In genomic region chr1:184351416-184351975, GRCh38 we compare ENCODE assay signal across 34 cellular contexts.
"Had no signal": no experiment of that assay in that cellular context is flagged by ENCODE, and none has a peak within 500 bp of the region (broad histone marks: within the 10 kb centered on the region; RNA-seq: fewer than 3 reads in every experiment).

No MANE protein-coding gene starts in this region.

- DNase-seq: activated B cell treated with CpG ODN at 0.5 μM for 24 hours; activated CD4-positive, alpha-beta memory T cell treated with anti-CD3 and anti-CD28 coated beads for 36 hours; activated CD4-positive, alpha-beta T cell treated with anti-CD3 and anti-CD28 coated beads for 4 hours; activated CD4-positive, alpha-beta T cell treated with anti-CD3 and anti-CD28 coated beads, Interleukin-2, amount 10 ng/mL, durations not matched to agents 24 days and 14 days; activated CD4-positive, alpha-beta T cell treated with anti-CD3 and anti-CD28 coated beads, Interleukin-2, amount 50 U/mL, for 1 hour; activated CD4-positive, alpha-beta T cell treated with anti-CD3 and anti-CD28 coated beads, Interleukin-2, amount 50 U/mL, for 4 hours; activated CD4-positive, CD25-positive, alpha-beta regulatory T cell treated with anti-CD3 and anti-CD28 coated beads, Interleukin-2, amount 50 U/mL, for 72 hours; activated CD8-positive, alpha-beta memory T cell treated with anti-CD3 and anti-CD28 coated beads, Interleukin-2, amount 10 ng/mL, durations not matched to agents 7 days and 5 days; activated CD8-positive, alpha-beta memory T cell treated with anti-CD3 and anti-CD28 coated beads, Interleukin-2, amount 50 U/mL, for 48 hours; activated CD8-positive, alpha-beta T cell treated with anti-CD3 and anti-CD28 coated beads for 36 hours; activated effector memory CD4-positive, alpha-beta T cell treated with anti-CD3 and anti-CD28 coated beads, Interleukin-2, amount 50 U/mL, for 16 hours; activated gamma-delta T cell treated with Interleukin-2 at 50 U/mL for 16 hours; activated naive CD4-positive, alpha-beta T cell; activated naive CD4-positive, alpha-beta T cell treated with anti-CD3 and anti-CD28 coated beads for 36 hours; activated naive CD4-positive, alpha-beta T cell treated with anti-CD3 and anti-CD28 coated beads, Interleukin-2, amount 50 U/mL, for 16 hours; activated naive CD8-positive, alpha-beta T cell treated with anti-CD3 and anti-CD28 coated beads for 36 hours; activated T-cell treated with anti-CD3 and anti-CD28 coated beads, Interleukin-2, amount 50 U/mL, for 24 hours; activated T-cell treated with anti-CD3 and anti-CD28 coated beads, Interleukin-2, amount 50 U/mL, for 48 hours; adrenal gland; amniotic stem cell; aorta; body of pancreas; brain microvascular endothelial cell; central memory CD4-positive, alpha-beta T cell; T-helper 1 cell; T-helper 2 cell; T-helper 9 cell had no signal

- H3K27ac ChIP-seq: adrenal gland, body of pancreas, brain microvascular endothelial cell, breast epithelium had no signal

- ATAC-seq: activated CD8-positive, alpha-beta memory T cell treated with anti-CD3 and anti-CD28 coated beads, Interleukin-2, amount 10 ng/mL, durations not matched to agents 7 days and 5 days; activated CD8-positive, alpha-beta T cell treated with anti-CD3 and anti-CD28 coated beads for 36 hours; activated naive CD4-positive, alpha-beta T cell treated with anti-CD3 and anti-CD28 coated beads, Interleukin-2, amount 50 U/mL, for 72 hours; activated T-helper 17 cell treated with anti-CD3 and anti-CD28 coated beads, Interleukin-2, amount 50 U/mL, for 72 hours; body of pancreas had no signal

- H3K27me3 ChIP-seq: adrenal gland, body of pancreas, brain microvascular endothelial cell, breast epithelium had no signal

- H3K36me3 Mint-ChIP-seq: activated CD4-positive, alpha-beta memory T cell treated with anti-CD3 and anti-CD28 coated beads for 36 hours; activated CD8-positive, alpha-beta memory T cell treated with anti-CD3 and anti-CD28 coated beads, Interleukin-2, amount 10 ng/mL, durations not matched to agents 7 days and 5 days; activated naive CD4-positive, alpha-beta T cell treated with anti-CD3 and anti-CD28 coated beads, Interleukin-2, amount 50 U/mL, for 72 hours; activated naive CD8-positive, alpha-beta T cell treated with anti-CD3 and anti-CD28 coated beads for 36 hours had no signal

- H3K4me1 Mint-ChIP-seq: activated B cell treated with CpG ODN at 0.5 μM for 24 hours; activated CD4-positive, alpha-beta T cell treated with anti-CD3 and anti-CD28 coated beads, Interleukin-2, amount 10 ng/mL, durations not matched to agents 24 days and 14 days; activated CD8-positive, alpha-beta memory T cell treated with anti-CD3 and anti-CD28 coated beads, Interleukin-2, amount 10 ng/mL, durations not matched to agents 7 days and 5 days; activated naive CD8-positive, alpha-beta T cell treated with anti-CD3 and anti-CD28 coated beads for 36 hours; activated T-helper 17 cell treated with anti-CD3 and anti-CD28 coated beads, Interleukin-2, amount 50 U/mL, for 72 hours had no signal

- H3K36me3 ChIP-seq: adrenal gland, brain microvascular endothelial cell, breast epithelium had no signal

- H3K4me3 Mint-ChIP-seq: activated B cell treated with CpG ODN at 0.5 μM for 24 hours; activated CD4-positive, alpha-beta memory T cell treated with anti-CD3 and anti-CD28 coated beads for 36 hours; activated CD4-positive, alpha-beta T cell treated with anti-CD3 and anti-CD28 coated beads, Interleukin-2, amount 10 ng/mL, durations not matched to agents 24 days and 14 days; activated CD8-positive, alpha-beta memory T cell treated with anti-CD3 and anti-CD28 coated beads, Interleukin-2, amount 10 ng/mL, durations not matched to agents 7 days and 5 days; activated CD8-positive, alpha-beta T cell treated with anti-CD3 and anti-CD28 coated beads for 36 hours; activated naive CD4-positive, alpha-beta T cell treated with anti-CD3 and anti-CD28 coated beads for 36 hours; activated naive CD8-positive, alpha-beta T cell treated with anti-CD3 and anti-CD28 coated beads for 36 hours; activated T-cell treated with anti-CD3 and anti-CD28 coated beads, Interleukin-2, amount 50 U/mL, for 24 hours; activated T-helper 1 cell treated with anti-CD3 and anti-CD28 coated beads, Interleukin-12 subunit alpha, Interleukin-12 subunit beta, Interleukin-2, Interleukin-4 antibody, amounts not matched to agents 30 ng/mL and 10 ng/mL and 1 ng/mL, durations not matched to agents 14 hours and 24 hours and 36 hours; activated T-helper 17 cell treated with anti-CD3 and anti-CD28 coated beads, Interleukin-2, amount 50 U/mL, for 72 hours; T-helper 1 cell treated with Interleukin-12 subunit alpha and Interleukin-12 subunit beta and Interleukin-4 antibody, amounts not matched to agents 30 μg/mL and 1 μg/mL, for 36 hours; T-helper 2 cell treated with Interferon-gamma antibody and Interleukin-4, amounts not matched to agents 5 μg/mL and 100 μg/mL, for 36 hours had no signal

- H3K9me3 ChIP-seq: adrenal gland, body of pancreas, breast epithelium had no signal

- H3K27ac Mint-ChIP-seq: activated B cell treated with CpG ODN at 0.5 μM for 24 hours; activated CD4-positive, alpha-beta memory T cell treated with anti-CD3 and anti-CD28 coated beads for 36 hours; activated CD4-positive, alpha-beta T cell treated with anti-CD3 and anti-CD28 coated beads, Interleukin-2, amount 10 ng/mL, durations not matched to agents 24 days and 14 days; activated CD8-positive, alpha-beta memory T cell treated with anti-CD3 and anti-CD28 coated beads, Interleukin-2, amount 10 ng/mL, durations not matched to agents 7 days and 5 days; activated CD8-positive, alpha-beta T cell treated with anti-CD3 and anti-CD28 coated beads for 36 hours; activated naive CD4-positive, alpha-beta T cell treated with anti-CD3 and anti-CD28 coated beads for 36 hours; activated naive CD4-positive, alpha-beta T cell treated with anti-CD3 and anti-CD28 coated beads, Interleukin-2, amount 50 U/mL, for 72 hours; activated naive CD8-positive, alpha-beta T cell treated with anti-CD3 and anti-CD28 coated beads for 36 hours; activated T-cell treated with anti-CD3 and anti-CD28 coated beads, Interleukin-2, amount 50 U/mL, for 24 hours; activated T-helper 1 cell treated with anti-CD3 and anti-CD28 coated beads, Interleukin-12 subunit alpha, Interleukin-12 subunit beta, Interleukin-2, Interleukin-4 antibody, amounts not matched to agents 30 ng/mL and 10 ng/mL and 1 ng/mL, durations not matched to agents 14 hours and 24 hours and 36 hours; activated T-helper 17 cell treated with anti-CD3 and anti-CD28 coated beads, Interleukin-2, amount 50 U/mL, for 72 hours; T-helper 1 cell treated with Interleukin-12 subunit alpha and Interleukin-12 subunit beta and Interleukin-4 antibody, amounts not matched to agents 30 μg/mL and 1 μg/mL, for 36 hours; T-helper 2 cell treated with Interferon-gamma antibody and Interleukin-4, amounts not matched to agents 5 μg/mL and 100 μg/mL, for 36 hours had no signal

- FAIRE-seq: astrocyte had no signal

- H3K4me3 ChIP-seq: adrenal gland, body of pancreas, breast epithelium had no signal

- H3K4me1 ChIP-seq: body of pancreas, breast epithelium had no signal

- H3K9me3 Mint-ChIP-seq: activated B cell treated with CpG ODN at 0.5 μM for 24 hours; activated CD4-positive, alpha-beta memory T cell treated with anti-CD3 and anti-CD28 coated beads for 36 hours; activated CD4-positive, alpha-beta T cell treated with anti-CD3 and anti-CD28 coated beads, Interleukin-2, amount 10 ng/mL, durations not matched to agents 24 days and 14 days; activated CD8-positive, alpha-beta T cell treated with anti-CD3 and anti-CD28 coated beads for 36 hours; activated naive CD4-positive, alpha-beta T cell treated with anti-CD3 and anti-CD28 coated beads for 36 hours; activated naive CD4-positive, alpha-beta T cell treated with anti-CD3 and anti-CD28 coated beads, Interleukin-2, amount 50 U/mL, for 72 hours; activated naive CD8-positive, alpha-beta T cell treated with anti-CD3 and anti-CD28 coated beads for 36 hours; activated T-cell treated with anti-CD3 and anti-CD28 coated beads, Interleukin-2, amount 50 U/mL, for 24 hours; activated T-helper 1 cell treated with anti-CD3 and anti-CD28 coated beads, Interleukin-12 subunit alpha, Interleukin-12 subunit beta, Interleukin-2, Interleukin-4 antibody, amounts not matched to agents 30 ng/mL and 10 ng/mL and 1 ng/mL, durations not matched to agents 14 hours and 24 hours and 36 hours; activated T-helper 17 cell treated with anti-CD3 and anti-CD28 coated beads, Interleukin-2, amount 50 U/mL, for 72 hours; T-helper 1 cell treated with Interleukin-12 subunit alpha and Interleukin-12 subunit beta and Interleukin-4 antibody, amounts not matched to agents 30 μg/mL and 1 μg/mL, for 36 hours; T-helper 2 cell treated with Interferon-gamma antibody and Interleukin-4, amounts not matched to agents 5 μg/mL and 100 μg/mL, for 36 hours had no signal
